16 cellular contexts compared by ENCODE assay signal in the genomic region with DNA sequence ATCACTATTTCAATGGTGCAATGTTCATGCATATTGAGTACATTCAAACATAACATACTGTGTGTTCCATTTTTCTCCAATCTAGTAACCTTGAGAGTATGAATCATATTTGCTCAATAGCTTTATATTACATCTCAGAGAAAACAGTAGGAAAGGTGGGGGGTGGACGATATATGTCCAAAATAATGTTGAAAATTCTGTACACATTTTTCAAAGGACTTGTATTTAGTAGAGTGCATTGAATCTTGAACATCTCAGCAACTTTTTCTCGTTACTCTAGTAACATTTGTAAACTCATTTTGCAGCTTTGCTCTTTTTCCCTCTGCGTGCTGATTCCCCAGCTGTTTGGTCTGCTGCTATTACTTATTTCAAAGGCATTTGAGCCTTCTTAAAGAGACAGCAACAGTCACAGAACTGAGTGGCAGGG.
A peak's percentile ranks its signal among the peaks of the same experiment; 100 is the strongest.
DNase-seq lines count a peak whose midpoint lies in the region; ATAC-seq, FAIRE-seq and TF ChIP-seq lines count a peak whose summit lies in the region.
"Had no signal": no experiment of that assay in that cellular context is flagged by ENCODE, and none has a peak within 500 bp of the region (broad histone marks: within the 10 kb centered on the region; RNA-seq: fewer than 3 reads in every experiment).

No MANE protein-coding gene starts in this region.

- H3K9me3 ChIP-seq in A673 (ENCODE audit: low read depth, low read length, poor library complexity, severe bottlenecking) (no peaks in the 10 kb centered on the region), colonic mucosa (no peaks in the 10 kb centered on the region)
- H3K9me3 ChIP-seq: BE2C had no signal

- TF ChIP-seq CTCF in A673 (conservative IDR thresholded peaks at IDR 0.05; ENCODE audit: low read depth, low read length) = no peak
- no peak for TF ChIP-seq CTCF in astrocyte of the spinal cord (IDR thresholded peaks at IDR 0.05; ENCODE audit: low read depth, low read length)
- TF ChIP-seq CTCF in nephron progenitor cell (IDR thresholded peaks at IDR 0.05) = no peak
- TF ChIP-seq CTCF in colonic mucosa (IDR thresholded peaks at IDR 0.05) = no peak

- H3K9me3 Mint-ChIP-seq in nephron progenitor cell (no peaks in the 10 kb centered on the region), T-cell (peaks cover 3 to 14% (median 9%) of the 10 kb centered on the region in 3 donors)
- H3K9me3 Mint-ChIP-seq: H9 had no signal

- POLR2A ChIA-PET in A673 (lab: Charles Lee; ENCODE audit: low non-redundant PET) (no interaction called here), T-cell (lab: Charles Lee) (no interaction called here)

- no peak for ATAC-seq in HG03442 (IDR thresholded peaks at IDR 0.05; ENCODE audit: unreplicated experiment)
- ATAC-seq in T-cell (replicated peaks in 1 of 4) = no peak
- ATAC-seq: stimulated activated memory B cell treated with anti-CD40 and anti-IgM and Interleukin-4, amounts not matched to agents 10 μg/mL and 1 μg/mL and 100 μg/mL, for 72 hours; WTC11 had no signal

- no peaks in the 10 kb centered on the region for H3K36me3 Mint-ChIP-seq in nephron progenitor cell (ENCODE audit: low read depth)
- no peaks in the 10 kb centered on the region for H3K36me3 Mint-ChIP-seq in T-cell
- H3K36me3 Mint-ChIP-seq: stimulated activated memory B cell treated with anti-CD40 and anti-IgM and Interleukin-4, amounts not matched to agents 10 μg/mL and 1 μg/mL and 100 μg/mL, for 72 hours; WTC11 had no signal

- peak; percentile 9 for DNase-seq in A673 (ENCODE audit: low spot score)
- DNase-seq in HS-5 (ENCODE audit: low read depth) = peak; percentile 53
- peak; percentile 69 for DNase-seq in astrocyte of the spinal cord (ENCODE audit: low read depth, low spot score)
- no peak for DNase-seq in nephron progenitor cell
- DNase-seq in T-cell = no peak
- no peak for DNase-seq in colonic mucosa
- DNase-seq: activated CD8-positive, alpha-beta memory T cell treated with anti-CD3 and anti-CD28 coated beads, Interleukin-2, amount 50 U/mL, for 4 hours; BE2C; H9; mesendoderm; NCI-H526; stimulated activated CD4-positive, alpha-beta T cell treated with anti-CD3 and anti-CD28 coated beads, Interleukin-2, amount 100 ng/mL, for 24 hours had no signal

- H3K27me3 ChIP-seq in A673 (replicated peaks; ENCODE audit: insufficient read depth, low read depth, low read length, poor library complexity) = no peaks in the 10 kb centered on the region
- H3K27me3 ChIP-seq in colonic mucosa = no peaks in the 10 kb centered on the region
- H3K27me3 ChIP-seq: BE2C had no signal

- H3K27ac Mint-ChIP-seq in nephron progenitor cell = no peak overlapping the region
- H3K27ac Mint-ChIP-seq in T-cell = no peak overlapping the region
- H3K27ac Mint-ChIP-seq: H9; stimulated activated memory B cell treated with anti-CD40 and anti-IgM and Interleukin-4, amounts not matched to agents 10 μg/mL and 1 μg/mL and 100 μg/mL, for 72 hours; WTC11 had no signal

- no peak overlapping the region for H3K27ac ChIP-seq in A673 (ENCODE audit: low read depth, low read length, poor library complexity, severe bottlenecking)
- no peak overlapping the region for H3K27ac ChIP-seq in colonic mucosa

- intact Hi-C loops in A673 (cut with micrococcal nuclease; ENCODE audit: unreplicated experiment) = no loop called here
- intact Hi-C loops in colonic mucosa (cut with DNase I) = no loop called here

- BruUV-seq in A673 (replicated peaks; lab: Mats Ljungman, UMichigan) = no TSS peak

- no peak overlapping the region for H3K9ac ChIP-seq in colonic mucosa (ENCODE audit: low read depth in 2 of 2, low read length in 2 of 2)

- peak; percentile 56 for FAIRE-seq in islet of Langerhans (lab: Jason Lieb, UNC)

- H3K4me3 ChIP-seq in A673 (ENCODE audit: low read depth, low read length, poor library complexity, severe bottlenecking) (no peak overlapping the region), astrocyte of the spinal cord (ENCODE audit: low read depth, low read length) (no peak overlapping the region), colonic mucosa (no peak overlapping the region)

- CTCF ChIA-PET in A673 (lab: Charles Lee) = no interaction called here
- CTCF ChIA-PET in T-cell (lab: Charles Lee) = no interaction called here

- H3K4me3 Mint-ChIP-seq in nephron progenitor cell (no peak overlapping the region), T-cell (no peak overlapping the region)
- H3K4me3 Mint-ChIP-seq: H9; stimulated activated memory B cell treated with anti-CD40 and anti-IgM and Interleukin-4, amounts not matched to agents 10 μg/mL and 1 μg/mL and 100 μg/mL, for 72 hours; WTC11 had no signal

- in situ Hi-C loops in astrocyte of the spinal cord (cut with HindIII; ENCODE audit: low sequenced_read_pairs) = no loop called here

- H3K27me3 Mint-ChIP-seq in nephron progenitor cell (ENCODE audit: low read depth, poor library complexity) (peaks cover 3% of the 10 kb centered on the region), T-cell (no peaks in the 10 kb centered on the region)
- H3K27me3 Mint-ChIP-seq: stimulated activated memory B cell treated with anti-CD40 and anti-IgM and Interleukin-4, amounts not matched to agents 10 μg/mL and 1 μg/mL and 100 μg/mL, for 72 hours had no signal

- H3K36me3 ChIP-seq in A673 (ENCODE audit: insufficient read depth, low read length, poor library complexity, severe bottlenecking) = no peaks in the 10 kb centered on the region
- no peaks in the 10 kb centered on the region for H3K36me3 ChIP-seq in colonic mucosa
- H3K36me3 ChIP-seq: BE2C had no signal

- H3K4me1 Mint-ChIP-seq in nephron progenitor cell (no peaks in the 10 kb centered on the region), T-cell (no peaks in the 10 kb centered on the region)
- H3K4me1 Mint-ChIP-seq: H9; stimulated activated memory B cell treated with anti-CD40 and anti-IgM and Interleukin-4, amounts not matched to agents 10 μg/mL and 1 μg/mL and 100 μg/mL, for 72 hours; WTC11 had no signal

- H3K4me1 ChIP-seq in A673 (ENCODE audit: insufficient read depth, low read length, poor library complexity, severe bottlenecking) (peaks cover 8% of the 10 kb centered on the region), colonic mucosa (no peaks in the 10 kb centered on the region)
- H3K4me1 ChIP-seq: BE2C had no signal

Comparison
In these comparisons a context has a peak if more than half of its experiments do, and no peak if none do; other contexts are left out.
1. DNase-seq: peak in A673 (single experiment), HS-5 (single experiment) and astrocyte of the spinal cord (single experiment); none in nephron progenitor cell (single experiment), T-cell (0 of 34) and colonic mucosa (single experiment).